Comparison of ENCODE assay signal across 15 cellular contexts in genomic region chr7:147412109-147412508, GRCh38.
"Had no signal": no experiment of that assay in that cellular context is flagged by ENCODE, and none has a peak within 500 bp of the region (broad histone marks: within the 10 kb centered on the region; RNA-seq: fewer than 3 reads in every experiment).

No MANE protein-coding gene starts in this region.

- H3K9me3 ChIP-seq: gastroesophageal sphincter, lower lobe of right lung had no signal

- H3K36me3 ChIP-seq: gastroesophageal sphincter, lower lobe of right lung, spleen had no signal

- H3K4me1 ChIP-seq: spleen had no signal

- DNase-seq: activated CD4-positive, alpha-beta T cell treated with anti-CD3 and anti-CD28 coated beads, Interleukin-2, amount 50 U/mL, for 4 hours; activated T-cell treated with anti-CD3 and anti-CD28 coated beads, Interleukin-2, amount 50 U/mL, for 1 hour; anterior cingulate cortex; hippocampal formation; lower lobe of right lung; naive thymus-derived CD8-positive, alpha-beta T cell; right cardiac atrium; spleen; stimulated activated CD4-positive, alpha-beta T cell treated with anti-CD3 and anti-CD28 coated beads, Interleukin-2, amount 100 ng/mL, for 24 hours; stimulated activated naive B cell treated with anti-CD40 and anti-IgM and Interleukin-4, amounts not matched to agents 10 μg/mL and 1 μg/mL and 100 μg/mL, for 72 hours had no signal

- H3K27me3 ChIP-seq: gastroesophageal sphincter, spleen had no signal

- H3K27ac Mint-ChIP-seq: activated naive CD4-positive, alpha-beta T cell treated with anti-CD3 and anti-CD28 coated beads, Interleukin-2, amount 50 U/mL, for 24 hours; naive thymus-derived CD8-positive, alpha-beta T cell; progenitor cell of endocrine pancreas; stimulated activated naive B cell treated with anti-CD40 and anti-IgM and Interleukin-4, amounts not matched to agents 10 μg/mL and 1 μg/mL and 100 μg/mL, for 72 hours; T-helper 2 cell treated with Interferon-gamma antibody and Interleukin-4, amounts not matched to agents 5 μg/mL and 100 μg/mL, for 36 hours; type B pancreatic cell had no signal

- H3K36me3 Mint-ChIP-seq: activated naive CD4-positive, alpha-beta T cell treated with anti-CD3 and anti-CD28 coated beads, Interleukin-2, amount 50 U/mL, for 24 hours; stimulated activated naive B cell treated with anti-CD40 and anti-IgM and Interleukin-4, amounts not matched to agents 10 μg/mL and 1 μg/mL and 100 μg/mL, for 72 hours; type B pancreatic cell had no signal

- H3K4me3 Mint-ChIP-seq: activated naive CD4-positive, alpha-beta T cell treated with anti-CD3 and anti-CD28 coated beads, Interleukin-2, amount 50 U/mL, for 24 hours; naive thymus-derived CD8-positive, alpha-beta T cell; stimulated activated naive B cell treated with anti-CD40 and anti-IgM and Interleukin-4, amounts not matched to agents 10 μg/mL and 1 μg/mL and 100 μg/mL, for 72 hours; T-helper 2 cell treated with Interferon-gamma antibody and Interleukin-4, amounts not matched to agents 5 μg/mL and 100 μg/mL, for 36 hours; type B pancreatic cell had no signal

- ATAC-seq: gastroesophageal sphincter; naive thymus-derived CD8-positive, alpha-beta T cell; right cardiac atrium; stimulated activated naive B cell treated with anti-CD40 and anti-IgM and Interleukin-4, amounts not matched to agents 10 μg/mL and 1 μg/mL and 100 μg/mL, for 72 hours had no signal

- H3K4me3 ChIP-seq: gastroesophageal sphincter, spleen had no signal

- H3K9me3 Mint-ChIP-seq: activated naive CD4-positive, alpha-beta T cell treated with anti-CD3 and anti-CD28 coated beads, Interleukin-2, amount 50 U/mL, for 24 hours had no signal

- H3K27ac ChIP-seq: gastroesophageal sphincter had no signal

- H3K27me3 Mint-ChIP-seq: activated naive CD4-positive, alpha-beta T cell treated with anti-CD3 and anti-CD28 coated beads, Interleukin-2, amount 50 U/mL, for 24 hours; naive thymus-derived CD8-positive, alpha-beta T cell; stimulated activated naive B cell treated with anti-CD40 and anti-IgM and Interleukin-4, amounts not matched to agents 10 μg/mL and 1 μg/mL and 100 μg/mL, for 72 hours; type B pancreatic cell had no signal

- H3K4me1 Mint-ChIP-seq: activated naive CD4-positive, alpha-beta T cell treated with anti-CD3 and anti-CD28 coated beads, Interleukin-2, amount 50 U/mL, for 24 hours; naive thymus-derived CD8-positive, alpha-beta T cell; stimulated activated naive B cell treated with anti-CD40 and anti-IgM and Interleukin-4, amounts not matched to agents 10 μg/mL and 1 μg/mL and 100 μg/mL, for 72 hours had no signal
